1 cellular context compared by ENCODE assay signal in genomic region chr1:223429313-223429731, GRCh38.
TF ChIP-seq lines count a peak whose summit lies in the region.

No MANE protein-coding gene starts in this region.

TF ChIP-seq in GM23338, 12 proteins besides CTCF, POLR2A, EP300 and RAD21 (continued from another document):
- TF ChIP-seq, protein P1, sequence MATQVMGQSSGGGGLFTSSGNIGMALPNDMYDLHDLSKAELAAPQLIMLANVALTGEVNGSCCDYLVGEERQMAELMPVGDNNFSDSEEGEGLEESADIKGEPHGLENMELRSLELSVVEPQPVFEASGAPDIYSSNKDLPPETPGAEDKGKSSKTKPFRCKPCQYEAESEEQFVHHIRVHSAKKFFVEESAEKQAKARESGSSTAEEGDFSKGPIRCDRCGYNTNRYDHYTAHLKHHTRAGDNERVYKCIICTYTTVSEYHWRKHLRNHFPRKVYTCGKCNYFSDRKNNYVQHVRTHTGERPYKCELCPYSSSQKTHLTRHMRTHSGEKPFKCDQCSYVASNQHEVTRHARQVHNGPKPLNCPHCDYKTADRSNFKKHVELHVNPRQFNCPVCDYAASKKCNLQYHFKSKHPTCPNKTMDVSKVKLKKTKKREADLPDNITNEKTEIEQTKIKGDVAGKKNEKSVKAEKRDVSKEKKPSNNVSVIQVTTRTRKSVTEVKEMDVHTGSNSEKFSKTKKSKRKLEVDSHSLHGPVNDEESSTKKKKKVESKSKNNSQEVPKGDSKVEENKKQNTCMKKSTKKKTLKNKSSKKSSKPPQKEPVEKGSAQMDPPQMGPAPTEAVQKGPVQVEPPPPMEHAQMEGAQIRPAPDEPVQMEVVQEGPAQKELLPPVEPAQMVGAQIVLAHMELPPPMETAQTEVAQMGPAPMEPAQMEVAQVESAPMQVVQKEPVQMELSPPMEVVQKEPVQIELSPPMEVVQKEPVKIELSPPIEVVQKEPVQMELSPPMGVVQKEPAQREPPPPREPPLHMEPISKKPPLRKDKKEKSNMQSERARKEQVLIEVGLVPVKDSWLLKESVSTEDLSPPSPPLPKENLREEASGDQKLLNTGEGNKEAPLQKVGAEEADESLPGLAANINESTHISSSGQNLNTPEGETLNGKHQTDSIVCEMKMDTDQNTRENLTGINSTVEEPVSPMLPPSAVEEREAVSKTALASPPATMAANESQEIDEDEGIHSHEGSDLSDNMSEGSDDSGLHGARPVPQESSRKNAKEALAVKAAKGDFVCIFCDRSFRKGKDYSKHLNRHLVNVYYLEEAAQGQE (IDR thresholded peaks at IDR 0.05; ENCODE audit: unreplicated experiment), result no peak
- TF ChIP-seq EZH2phosphoT487 (IDR thresholded peaks at IDR 0.05; ENCODE audit: unreplicated experiment), result no peak
- TF ChIP-seq EZH2 (IDR thresholded peaks at IDR 0.05; ENCODE audit: low read depth, unreplicated experiment), result no peak
- TF ChIP-seq JUNB (IDR thresholded peaks at IDR 0.05; ENCODE audit: unreplicated experiment), result no peak
- no peak for TF ChIP-seq CREB1 (CRISPR knock-in tag; IDR thresholded peaks at IDR 0.05; ENCODE audit: low read depth)
- no peak for TF ChIP-seq STAT1 (IDR thresholded peaks at IDR 0.05; ENCODE audit: unreplicated experiment)
- TF ChIP-seq ZNF331 (CRISPR knock-in tag; IDR thresholded peaks at IDR 0.05; ENCODE audit: low read depth), result no peak
